Comparison of ENCODE assay signal across 15 cellular contexts in the genomic region with DNA sequence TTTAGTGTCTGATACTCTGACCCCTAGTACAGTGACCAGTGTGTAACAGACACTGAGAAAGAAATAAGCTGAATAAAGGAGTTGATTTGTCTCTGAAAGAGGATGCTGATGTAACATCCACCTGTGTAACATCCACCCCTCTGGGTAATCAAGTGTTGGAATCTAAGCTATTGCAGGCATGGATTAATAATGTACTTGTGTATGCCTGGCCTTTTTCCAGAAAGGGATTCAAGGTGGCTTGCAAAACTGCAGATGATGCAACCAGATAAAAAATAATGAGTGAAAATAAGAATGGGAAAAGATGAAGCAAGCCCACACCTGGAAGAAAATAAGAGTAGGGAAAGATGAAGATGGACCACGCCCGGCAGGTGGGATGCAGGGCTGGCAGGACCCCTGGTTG. TPM values are rescaled to one million over a fixed set of nuclear protein-coding genes. Genes with fewer than 3 reads are reported as not detected.
"Had no signal": no experiment of that assay in that cellular context is flagged by ENCODE, and none has a peak within 500 bp of the region (broad histone marks: within the 10 kb centered on the region; RNA-seq: fewer than 3 reads in every experiment).

No MANE protein-coding gene starts in this region.

- H3K36me3 ChIP-seq: cardiac muscle cell, esophagus squamous epithelium, lower lobe of right lung, spleen had no signal

- ATAC-seq: lower lobe of right lung; psoas muscle; sciatic nerve; stimulated activated naive CD8-positive, alpha-beta T cell treated with anti-CD3 and anti-CD28 coated beads, Interleukin-15, amount 100 ng/mL, for 72 hours had no signal

- H3K4me1 ChIP-seq: esophagus squamous epithelium, lower lobe of right lung, psoas muscle, spleen had no signal

- H3K9me3 ChIP-seq: esophagus squamous epithelium, lower lobe of right lung had no signal

- DNase-seq: activated CD4-positive, alpha-beta T cell treated with anti-CD3 and anti-CD28 coated beads, Interleukin-2, amount 10 ng/mL, durations not matched to agents 7 days and 5 days; activated naive CD4-positive, alpha-beta T cell; esophagus squamous epithelium; hypothalamus; kidney glomerular epithelial cell; lower lobe of right lung; psoas muscle; spleen; stimulated activated naive CD8-positive, alpha-beta T cell treated with anti-CD3 and anti-CD28 coated beads, Interleukin-15, amount 100 ng/mL, for 72 hours had no signal

- H3K27me3 ChIP-seq: cardiac muscle cell had no signal

- H3K4me3 ChIP-seq: cardiac muscle cell, esophagus squamous epithelium, lower lobe of right lung, psoas muscle, spleen had no signal

- H3K27ac ChIP-seq: cardiac muscle cell, esophagus squamous epithelium, lower lobe of right lung, psoas muscle, spleen had no signal

RNA-seq across cellular contexts. Expression of gene FOXI3, which starts 48.2 kb away (rescaled TPM):
- total RNA-seq: activated CD4-positive, alpha-beta T cell treated with anti-CD3 and anti-CD28 coated beads, Interleukin-2, amount 10 ng/mL, durations not matched to agents 7 days and 5 days; activated CD8-positive, alpha-beta memory T cell treated with anti-CD3 and anti-CD28 coated beads for 36 hours; cardiac muscle cell; esophagus squamous epithelium; fibroblast of villous mesenchyme; lower lobe of right lung; myocyte; osteocyte; psoas muscle; sciatic nerve; spleen had no signal
